8 cellular contexts compared by ENCODE assay signal in genomic region chr3:179652467-179653105, GRCh38. TPM values are rescaled to one million over a fixed set of nuclear protein-coding genes. Genes with fewer than 3 reads are reported as not detected.
DNase-seq lines count a peak whose midpoint lies in the region; FAIRE-seq and TF ChIP-seq lines count a peak whose summit lies in the region.

Gene USP13 (plus strand): TSS chr3:179653040. CDS start chr3:179653226, 186 bp downstream.

- H3K36me3 Mint-ChIP-seq in activated naive CD8-positive, alpha-beta T cell treated with anti-CD3 and anti-CD28 coated beads for 36 hours, result peaks cover 12% of the 10 kb centered on the region

- TF ChIP-seq EP300 in ovary (IDR thresholded peaks at IDR 0.05) (no peak), tibial nerve (IDR thresholded peaks at IDR 0.05) (peak in 1 of 2 donors; percentile 22)

- TF ChIP-seq CTCF in GM06990 (IDR thresholded peaks at IDR 0.05; ENCODE audit: insufficient read depth, low read length, poor library complexity, severe bottlenecking), result no peak
- TF ChIP-seq CTCF in LNCaP clone FGC (IDR thresholded peaks at IDR 0.05; ENCODE audit: control insufficient read depth, extremely low read depth, insufficient read depth), result no peak
- peak in 1 of 3 donors; percentile 17 for TF ChIP-seq CTCF in ovary (IDR thresholded peaks at IDR 0.05)
- peak in 2 of 5 experiments; percentile 20 to 26 for TF ChIP-seq CTCF in tibial nerve (IDR thresholded peaks at IDR 0.05)

- peak within 1 kb of the TSS; percentile 87 for H3K27ac Mint-ChIP-seq in activated naive CD8-positive, alpha-beta T cell treated with anti-CD3 and anti-CD28 coated beads for 36 hours

- H3K27ac ChIP-seq in SJSA1 (peak within 1 kb of the TSS; percentile 79), ovary (peak within 1 kb of the TSS; percentile 96 to 98), tibial nerve (peak within 1 kb of the TSS; percentile 62 to 94 (median 90))

- intact Hi-C loops in head of caudate nucleus (cut with DNase I) (no loop called here), ovary (cut with DNase I) (no loop called here)

- no peaks in the 10 kb centered on the region for H3K9me3 Mint-ChIP-seq in activated naive CD8-positive, alpha-beta T cell treated with anti-CD3 and anti-CD28 coated beads for 36 hours

- peak; percentile 86 for FAIRE-seq in H54 (lab: Jason Lieb, UNC)

- H3K9me3 ChIP-seq in SJSA1 (replicated peaks), result no peaks in the 10 kb centered on the region
- no peaks in the 10 kb centered on the region for H3K9me3 ChIP-seq in ovary
- H3K9me3 ChIP-seq in tibial nerve, result no peaks in the 10 kb centered on the region

- peaks cover 9% of the 10 kb centered on the region for H3K27me3 Mint-ChIP-seq in activated naive CD8-positive, alpha-beta T cell treated with anti-CD3 and anti-CD28 coated beads for 36 hours

- TF ChIP-seq POLR2A in H54 (IDR thresholded peaks at IDR 0.05; ENCODE audit: low read depth, low read length) (peak; percentile 41; the same call in 1 of the 2 replicates), ovary (IDR thresholded peaks at IDR 0.05) (peak; percentile 15), tibial nerve (IDR thresholded peaks at IDR 0.05) (no peak)

- H3K4me3 ChIP-seq in GM06990 (replicated peaks; ENCODE audit: low read depth, low read length) (peak within 1 kb of the TSS; percentile 83), LNCaP clone FGC (ENCODE audit: low read depth, low read length) (peak within 1 kb of the TSS; percentile 66), SJSA1 (peak within 1 kb of the TSS; percentile 93), ovary (peak within 1 kb of the TSS; percentile 87), tibial nerve (peak within 1 kb of the TSS; percentile 60 to 89 (median 84))

- 0 out of 2 replicates have a peak, but pooled peaks cover 4% of the 10 kb centered on the region for H3K4me1 ChIP-seq in SJSA1 (replicated peaks)
- H3K4me1 ChIP-seq in ovary (ENCODE audit: insufficient read depth), result peaks cover 6% of the 10 kb centered on the region
- peaks cover 0 to 20% (median 0%) of the 10 kb centered on the region in 4 donors for H3K4me1 ChIP-seq in tibial nerve

- H3K36me3 ChIP-seq in GM06990 (ENCODE audit: control insufficient read depth, insufficient read depth, low read length) (no peaks in the 10 kb centered on the region), SJSA1 (peaks cover 15% of the 10 kb centered on the region), ovary (no peaks in the 10 kb centered on the region), tibial nerve (no peaks in the 10 kb centered on the region)

- no peaks in the 10 kb centered on the region for H3K27me3 ChIP-seq in GM06990 (replicated peaks; ENCODE audit: control insufficient read depth, insufficient read depth, low read length)
- no peaks in the 10 kb centered on the region for H3K27me3 ChIP-seq in SJSA1 (replicated peaks)
- H3K27me3 ChIP-seq in ovary, result no peaks in the 10 kb centered on the region
- no peaks in the 10 kb centered on the region for H3K27me3 ChIP-seq in tibial nerve

- 0 to 1% (median 1%) methylated on average over 31 to 58 of the region's 58 CpGs for WGBS in ovary, 3 donors
- 0 to 1% methylated on average over 24 to 46 of the region's 58 CpGs for WGBS in tibial nerve, 2 donors

- peaks cover 26% of the 10 kb centered on the region for H3K4me1 Mint-ChIP-seq in activated naive CD8-positive, alpha-beta T cell treated with anti-CD3 and anti-CD28 coated beads for 36 hours

- peak; percentile 81 for DNase-seq in GM06990 (ENCODE audit: extremely low read depth, insufficient read length)
- DNase-seq in H54 (ENCODE audit: insufficient read length, low spot score), result peak; percentile 70
- DNase-seq in LNCaP clone FGC (ENCODE audit: low read depth), result no peak
- peak; percentile 64 to 70 for DNase-seq in SJSA1 (ENCODE audit: low read depth in 1 of 2, low spot score in 2 of 2)
- DNase-seq in activated naive CD8-positive, alpha-beta T cell treated with anti-CD3 and anti-CD28 coated beads for 36 hours, result peak; percentile 64
- DNase-seq in head of caudate nucleus, result peak; percentile 30 to 91 (median 82)
- DNase-seq in ovary, result peak; percentile 67 to 83 (median 79)
- peak in 1 of 2 donors; percentile 36 for DNase-seq in tibial nerve (ENCODE audit: low spot score in 2 of 2)

- H3K4me3 Mint-ChIP-seq in activated naive CD8-positive, alpha-beta T cell treated with anti-CD3 and anti-CD28 coated beads for 36 hours, result peak within 1 kb of the TSS; percentile 93

RNA-seq across cellular contexts. Expression of gene USP13, which starts in this region (rescaled TPM):
- 10.5 and 14.2 TPM in 2 replicates for total RNA-seq in SJSA1 (2014; rRNA removed; shearing (Covaris generic))
- total RNA-seq in activated naive CD8-positive, alpha-beta T cell treated with anti-CD3 and anti-CD28 coated beads for 36 hours, result 10 to 100 TPM; 11.6 to 11.9 TPM
- total RNA-seq in ovary, result 10 to 100 TPM; 13.1 to 26.3 (median 19.9) TPM
- polyA plus RNA-seq in ovary, result 10 to 100 TPM in 1 of 2 donors, 1 to 10 TPM in 1; 7.0 to 17.5 TPM
- total RNA-seq in tibial nerve, result 10 to 100 TPM in 3 of 4 donors, 1 to 10 TPM in 1; 9.8 to 16.7 (median 14.2) TPM

Comparison
In these comparisons a context has a peak if more than half of its experiments do, and no peak if none do; other contexts are left out.
1. POLR2A ChIP-seq: peak in H54 (single experiment) and ovary (single experiment); none in tibial nerve (0 of 2).
2. Peak in every context shown above with its lines, with median percentiles within 50 percentile points of each other: H3K4me3 ChIP-seq and H3K27ac ChIP-seq.